23 cellular contexts compared by ENCODE assay signal in genomic region chr21:44727757-44728156, GRCh38. TPM values are rescaled to one million over a fixed set of nuclear protein-coding genes. Genes with fewer than 3 reads are reported as not detected.
"Had no signal": no experiment of that assay in that cellular context is flagged by ENCODE, and none has a peak within 500 bp of the region (broad histone marks: within the 10 kb centered on the region; RNA-seq: fewer than 3 reads in every experiment).

No MANE protein-coding gene starts in this region.

- DNase-seq: activated CD4-positive, alpha-beta memory T cell treated with anti-CD3 and anti-CD28 coated beads for 36 hours; activated CD4-positive, alpha-beta T cell treated with anti-CD3 and anti-CD28 coated beads, Interleukin-2, amount 10 ng/mL, durations not matched to agents 7 days and 5 days; activated CD4-positive, CD25-positive, alpha-beta regulatory T cell; activated CD8-positive, alpha-beta memory T cell treated with anti-CD3 and anti-CD28 coated beads for 24 hours; activated naive CD4-positive, alpha-beta T cell treated with anti-CD3 and anti-CD28 coated beads for 36 hours; activated naive CD8-positive, alpha-beta T cell treated with anti-CD3 and anti-CD28 coated beads for 36 hours; activated T-cell treated with anti-CD3 and anti-CD28 coated beads, Interleukin-2, amount 50 U/mL, for 4 hours; brain microvascular endothelial cell; cerebellar nuclear complex; MG63; NCI-H1105; NCI-H1436; NCI-H1694 treated with DMSO at 0.1 percent for 48 hours; NCI-H2029 treated with DMSO at 0.1 percent for 48 hours; NCI-H345; NCI-H510A; NCI-H69; SHP77 treated with DMSO at 0.1 percent for 48 hours; T-helper 9 cell had no signal

- H3K9me3 Mint-ChIP-seq: activated CD4-positive, alpha-beta memory T cell treated with anti-CD3 and anti-CD28 coated beads for 36 hours; activated CD4-positive, alpha-beta T cell treated with anti-CD3 and anti-CD28 coated beads, Interleukin-2, amount 10 ng/mL, durations not matched to agents 7 days and 5 days; activated naive CD4-positive, alpha-beta T cell treated with anti-CD3 and anti-CD28 coated beads for 36 hours; activated naive CD8-positive, alpha-beta T cell treated with anti-CD3 and anti-CD28 coated beads for 36 hours; activated T-cell treated with anti-CD3 and anti-CD28 coated beads, Interleukin-2, amount 50 U/mL, for 4 hours; T-helper 1 cell treated with Interleukin-12 subunit alpha and Interleukin-12 subunit beta and Interleukin-4 antibody, amounts not matched to agents 30 μg/mL and 1 μg/mL, for 36 hours had no signal

- H3K4me3 Mint-ChIP-seq: activated CD4-positive, alpha-beta memory T cell treated with anti-CD3 and anti-CD28 coated beads for 36 hours; activated CD4-positive, alpha-beta T cell treated with anti-CD3 and anti-CD28 coated beads, Interleukin-2, amount 10 ng/mL, durations not matched to agents 7 days and 5 days; activated naive CD4-positive, alpha-beta T cell treated with anti-CD3 and anti-CD28 coated beads for 36 hours; activated naive CD8-positive, alpha-beta T cell treated with anti-CD3 and anti-CD28 coated beads for 36 hours; activated T-cell treated with anti-CD3 and anti-CD28 coated beads, Interleukin-2, amount 50 U/mL, for 4 hours; T-helper 1 cell treated with Interleukin-12 subunit alpha and Interleukin-12 subunit beta and Interleukin-4 antibody, amounts not matched to agents 30 μg/mL and 1 μg/mL, for 36 hours had no signal

- ATAC-seq: activated T-cell treated with anti-CD3 and anti-CD28 coated beads, Interleukin-2, amount 50 U/mL, for 4 hours had no signal

- H3K27ac Mint-ChIP-seq: activated CD4-positive, alpha-beta memory T cell treated with anti-CD3 and anti-CD28 coated beads for 36 hours; activated CD4-positive, alpha-beta T cell treated with anti-CD3 and anti-CD28 coated beads, Interleukin-2, amount 10 ng/mL, durations not matched to agents 7 days and 5 days; activated naive CD4-positive, alpha-beta T cell treated with anti-CD3 and anti-CD28 coated beads for 36 hours; activated naive CD8-positive, alpha-beta T cell treated with anti-CD3 and anti-CD28 coated beads for 36 hours; T-helper 1 cell treated with Interleukin-12 subunit alpha and Interleukin-12 subunit beta and Interleukin-4 antibody, amounts not matched to agents 30 μg/mL and 1 μg/mL, for 36 hours had no signal

- H3K36me3 Mint-ChIP-seq: activated CD4-positive, alpha-beta memory T cell treated with anti-CD3 and anti-CD28 coated beads for 36 hours; activated naive CD8-positive, alpha-beta T cell treated with anti-CD3 and anti-CD28 coated beads for 36 hours had no signal

RNA-seq across cellular contexts. Expression of gene TSPEAR, which starts 16.4 kb away (rescaled TPM):
- total RNA-seq: activated CD4-positive, alpha-beta memory T cell treated with anti-CD3 and anti-CD28 coated beads for 36 hours; activated CD4-positive, alpha-beta T cell treated with anti-CD3 and anti-CD28 coated beads, Interleukin-2, amount 10 ng/mL, durations not matched to agents 7 days and 5 days; activated naive CD4-positive, alpha-beta T cell treated with anti-CD3 and anti-CD28 coated beads for 36 hours; activated naive CD8-positive, alpha-beta T cell treated with anti-CD3 and anti-CD28 coated beads for 36 hours; activated T-cell treated with anti-CD3 and anti-CD28 coated beads, Interleukin-2, amount 50 U/mL, for 4 hours; SK-MEL-5 had no signal

RNA-seq across cellular contexts. Expression of gene KRTAP10-12, which starts 30.8 kb away (rescaled TPM):
- total RNA-seq: activated CD4-positive, alpha-beta memory T cell treated with anti-CD3 and anti-CD28 coated beads for 36 hours; activated CD4-positive, alpha-beta T cell treated with anti-CD3 and anti-CD28 coated beads, Interleukin-2, amount 10 ng/mL, durations not matched to agents 7 days and 5 days; activated naive CD4-positive, alpha-beta T cell treated with anti-CD3 and anti-CD28 coated beads for 36 hours; activated naive CD8-positive, alpha-beta T cell treated with anti-CD3 and anti-CD28 coated beads for 36 hours; activated T-cell treated with anti-CD3 and anti-CD28 coated beads, Interleukin-2, amount 50 U/mL, for 4 hours; cardiac muscle cell; Peyer's patch; SK-MEL-5 had no signal

RNA-seq across cellular contexts. Expression of gene KRTAP12-1, which starts 45.8 kb away (rescaled TPM):
- total RNA-seq: activated CD4-positive, alpha-beta memory T cell treated with anti-CD3 and anti-CD28 coated beads for 36 hours; activated CD4-positive, alpha-beta T cell treated with anti-CD3 and anti-CD28 coated beads, Interleukin-2, amount 10 ng/mL, durations not matched to agents 7 days and 5 days; activated naive CD4-positive, alpha-beta T cell treated with anti-CD3 and anti-CD28 coated beads for 36 hours; activated naive CD8-positive, alpha-beta T cell treated with anti-CD3 and anti-CD28 coated beads for 36 hours; activated T-cell treated with anti-CD3 and anti-CD28 coated beads, Interleukin-2, amount 50 U/mL, for 4 hours; cardiac muscle cell; Peyer's patch; SK-MEL-5 had no signal
